8 cellular contexts compared by ENCODE assay signal in genomic region chr16:969508-970378, GRCh38. TPM values are rescaled to one million over a fixed set of nuclear protein-coding genes. Genes with fewer than 3 reads are reported as not detected.
A peak's percentile ranks its signal among the peaks of the same experiment; 100 is the strongest.
DNase-seq lines count a peak whose midpoint lies in the region; ATAC-seq and TF ChIP-seq lines count a peak whose summit lies in the region.

No MANE protein-coding gene starts in this region.

- H3K4me1 Mint-ChIP-seq in central memory CD8-positive, alpha-beta T cell: peaks cover 31% of the 10 kb centered on the region

- H3K4me1 ChIP-seq in Karpas-422 (ENCODE audit: low read length) (peaks cover 9% of the 10 kb centered on the region), right lobe of liver (peaks cover 0 to 13% (median 3%) of the 10 kb centered on the region in 4 donors), thyroid gland (peaks cover 19 to 25% of the 10 kb centered on the region in 2 donors)

- DNase-seq in Karpas-422 (peak; percentile 43), right lobe of liver (peak in 1 of 3 donors; percentile 56), thyroid gland (peak; percentile 46 to 48), NCI-H526 treated with DMSO at 0.1 percent for 48 hours (lab: John Stamatoyannopoulos, UW) (no peak), HCEC 1CT (no peak), ureter (ENCODE audit: low spot score) (no peak)
- DNase-seq in central memory CD8-positive, alpha-beta T cell (ENCODE audit: low spot score in 2 of 2): no peak

- H3K27me3 Mint-ChIP-seq in central memory CD8-positive, alpha-beta T cell: no peaks in the 10 kb centered on the region

- peaks cover 16% of the 10 kb centered on the region for H3K79me2 ChIP-seq in Karpas-422 (ENCODE audit: low read length)

- peak overlapping the region; percentile 84 for H3K4me3 ChIP-seq in GM08714 (ENCODE audit: low read length)
- H3K4me3 ChIP-seq in Karpas-422 (ENCODE audit: low read length): peak overlapping the region; percentile 83
- peak overlapping the region; percentile 95 to 98 (median 96) for H3K4me3 ChIP-seq in right lobe of liver
- H3K4me3 ChIP-seq in thyroid gland (replicated peaks in 1 of 3): peak overlapping the region; percentile 67 to 93 (median 83)

- intact Hi-C loops in right lobe of liver (cut with DNase I): no loop called here
- intact Hi-C loops in thyroid gland (cut with DNase I): no loop called here

- H3K27me3 ChIP-seq in Karpas-422 (ENCODE audit: low read length) (no peaks in the 10 kb centered on the region), right lobe of liver (no peaks in the 10 kb centered on the region), thyroid gland (no peaks in the 10 kb centered on the region)

- H3K9me3 Mint-ChIP-seq in central memory CD8-positive, alpha-beta T cell: no peaks in the 10 kb centered on the region

- WGBS in right lobe of liver (ENCODE audit: insufficient coverage, low coverage, low lambda C conversion rate, missing lambda C conversion rate): 38% methylated on average over 10 of the region's 53 CpGs
- WGBS in thyroid gland, 2 donors: 58 to 61% methylated on average over 27 to 36 of the region's 53 CpGs

- H3K27ac ChIP-seq in Karpas-422 (ENCODE audit: low read length) (no peak overlapping the region), right lobe of liver (peak overlapping the region in 2 of 3 donors; percentile 44 to 51), thyroid gland (peak overlapping the region in 2 of 3 donors; percentile 51 to 71)

- peak overlapping the region; percentile 70 for H3K4me3 Mint-ChIP-seq in central memory CD8-positive, alpha-beta T cell

- TF ChIP-seq POLR2A in right lobe of liver (IDR thresholded peaks at IDR 0.05) (no peak), thyroid gland (IDR thresholded peaks at IDR 0.05) (no peak)

- H4K20me1 ChIP-seq in Karpas-422 (ENCODE audit: insufficient read depth, low read depth, low read length): no peaks in the 10 kb centered on the region

- peak overlapping the region; percentile 90 for H3K4me2 ChIP-seq in Karpas-422 (ENCODE audit: low read depth, low read length, poor library complexity, severe bottlenecking)

- no peak overlapping the region for H3K27ac Mint-ChIP-seq in central memory CD8-positive, alpha-beta T cell (ENCODE audit: low read depth)

- peak overlapping the region; percentile 91 for H3K9ac ChIP-seq in Karpas-422 (ENCODE audit: low read length)

- no peaks in the 10 kb centered on the region for H3K36me3 ChIP-seq in Karpas-422 (ENCODE audit: insufficient read depth, low read length)
- H3K36me3 ChIP-seq in right lobe of liver: no peaks in the 10 kb centered on the region
- H3K36me3 ChIP-seq in thyroid gland: no peaks in the 10 kb centered on the region

- no peak for TF ChIP-seq CTCF in right lobe of liver (IDR thresholded peaks at IDR 0.05)
- TF ChIP-seq CTCF in thyroid gland (IDR thresholded peaks at IDR 0.05): no peak

- H3K36me3 Mint-ChIP-seq in central memory CD8-positive, alpha-beta T cell (ENCODE audit: insufficient read depth): peaks cover 3% of the 10 kb centered on the region

- ATAC-seq in central memory CD8-positive, alpha-beta T cell (replicated peaks; ENCODE audit: extremely low read depth, poor library complexity, severe bottlenecking): no peak
- no peak for ATAC-seq in right lobe of liver

- H3K9me3 ChIP-seq in Karpas-422 (ENCODE audit: low read length) (no peaks in the 10 kb centered on the region; the same call in 1 of the 2 replicates), right lobe of liver (no peaks in the 10 kb centered on the region), thyroid gland (no peaks in the 10 kb centered on the region)

- peak overlapping the region; percentile 79; the same call in 1 of the 2 replicates for H2AFZ ChIP-seq in Karpas-422 (ENCODE audit: low read length)

- no peaks in the 10 kb centered on the region for H3K9me2 ChIP-seq in Karpas-422 (replicated peaks; ENCODE audit: insufficient read depth, low read length)

RNA-seq across cellular contexts. Expression of gene LMF1, which starts 1.0 kb away (rescaled TPM):
- total RNA-seq in Karpas-422 (2014; rRNA removed; shearing (Covaris generic); ENCODE audit: low replicate concordance): 12.2 and 16.7 TPM in 2 replicates
- 10 to 100 TPM; 10.9 to 20.0 (median 13.8) TPM for total RNA-seq in right lobe of liver
- total RNA-seq in thyroid gland: 10 to 100 TPM; 23.2 to 97.8 (median 89.1) TPM
- total RNA-seq in ureter: 32.1 TPM

RNA-seq across cellular contexts. Expression of gene SOX8, which starts 11.8 kb away (rescaled TPM):
- not detected in 2 replicates for total RNA-seq in Karpas-422 (2014; rRNA removed; shearing (Covaris generic); ENCODE audit: low replicate concordance)
- total RNA-seq in right lobe of liver (under 1 TPM in 3 of 6 experiments, not detected in 3; 0.07 to 0.13 (median 0.09) TPM), thyroid gland (under 1 TPM in 3 of 4 donors, not detected in 1; 0.15 to 0.78 (median 0.27) TPM), ureter (0.73 TPM)

Comparison
In these comparisons a context has a peak if more than half of its experiments do, and no peak if none do; other contexts are left out.
1. DNase-seq: peak in Karpas-422 (single experiment) and thyroid gland (2 of 2); none in central memory CD8-positive, alpha-beta T cell (0 of 2), NCI-H526 treated with DMSO at 0.1 percent for 48 hours (single experiment), HCEC 1CT (single experiment) and ureter (single experiment).
2. Peak in every context shown above with its lines, with median percentiles within 50 percentile points of each other: H3K4me3 ChIP-seq.